ENCODE assay signal across 10 cellular contexts in genomic region chr16:85673529-85674417, GRCh38. TPM values are rescaled to one million over a fixed set of nuclear protein-coding genes. Genes with fewer than 3 reads are reported as not detected.
DNase-seq lines count a peak whose midpoint lies in the region; ATAC-seq, FAIRE-seq and TF ChIP-seq lines count a peak whose summit lies in the region.
"Had no signal": no experiment of that assay in that cellular context is flagged by ENCODE, and none has a peak within 500 bp of the region (broad histone marks: within the 10 kb centered on the region; RNA-seq: fewer than 3 reads in every experiment).

No MANE protein-coding gene starts in this region.

- no peak for FAIRE-seq in D721Med (lab: Jason Lieb, UNC)

- DNase-seq in Caco-2: no peak
- peak; percentile 39 for DNase-seq in NCI-H345 treated with DMSO at 0.1 percent for 48 hours (lab: John Stamatoyannopoulos, UW; ENCODE audit: unreplicated experiment)
- peak; percentile 30 for DNase-seq in non-pigmented ciliary epithelial cell (ENCODE audit: low read depth)
- DNase-seq in activated naive CD4-positive, alpha-beta T cell (lab: John Stamatoyannopoulos, UW): no peak
- DNase-seq in effector CD8-positive, alpha-beta T cell (lab: John Stamatoyannopoulos, UW): no peak
- no peak for DNase-seq in D721Med (ENCODE audit: insufficient read length, low spot score)
- DNase-seq: activated gamma-delta T cell, PC-9 had no signal

- POLR2A ChIA-PET in Caco-2 (lab: Charles Lee): no interaction called here

- H3K27ac Mint-ChIP-seq in Caco-2 (ENCODE audit: unreplicated experiment): peak overlapping the region; percentile 5

- H3K27me3 Mint-ChIP-seq in Caco-2 (ENCODE audit: insufficient read depth, unreplicated experiment): no peaks in the 10 kb centered on the region

- H3K9me3 Mint-ChIP-seq in Caco-2 (ENCODE audit: unreplicated experiment): no peaks in the 10 kb centered on the region

- H3K36me3 Mint-ChIP-seq in Caco-2 (ENCODE audit: insufficient read depth, unreplicated experiment): peaks cover 96% of the 10 kb centered on the region

- no peaks in the 10 kb centered on the region for H3K9me3 ChIP-seq in Caco-2

- no peaks in the 10 kb centered on the region for H3K27me3 ChIP-seq in Caco-2 (replicated peaks; ENCODE audit: control insufficient read depth, insufficient read depth, low read length)

- no peaks in the 10 kb centered on the region for H3K4me1 Mint-ChIP-seq in Caco-2 (ENCODE audit: low read depth, unreplicated experiment)

- TF ChIP-seq CTCF in Caco-2 (IDR thresholded peaks at IDR 0.05; ENCODE audit: insufficient read depth in 1 of 2, low read depth in 1 of 2, low read length in 1 of 2, severe bottlenecking in 1 of 2, unreplicated experiment in 1 of 2) (no peak), D721Med (IDR thresholded peaks at IDR 0.05; ENCODE audit: insufficient read depth, missing control alignments) (no peak)

- no peak overlapping the region for H3K4me3 ChIP-seq in Caco-2 (ENCODE audit: low read depth, low read length)
- H3K4me3 ChIP-seq: PC-9 had no signal

- CTCF ChIA-PET in Caco-2 (lab: Charles Lee): interaction anchor here (0.9 to 3.7 kb wide), 2 partner anchors 12 to 44 kb away, joined by 4 to 36 read pairs; no protein-coding TSS in a partner anchor

- intact Hi-C loops in Caco-2 (cut with micrococcal nuclease; ENCODE audit: unreplicated experiment): no loop called here

- no TSS peak for BruUV-seq in Caco-2 (replicated peaks; lab: Mats Ljungman, UMichigan)

- H3K4me3 Mint-ChIP-seq in Caco-2 (ENCODE audit: unreplicated experiment): peak overlapping the region; percentile 23

- ATAC-seq in esophagus mucosa (peak; percentile 34), HG03378 (IDR thresholded peaks at IDR 0.05; ENCODE audit: unreplicated experiment) (no peak)

- H3K36me3 ChIP-seq in Caco-2 (ENCODE audit: control insufficient read depth, insufficient read depth, low read length): peaks cover 23% of the 10 kb centered on the region

- peaks cover 7% of the 10 kb centered on the region; the same call in 1 of the 2 replicates for H3K4me1 ChIP-seq in Caco-2

RNA-seq across cellular contexts. Expression of gene GINS2, which starts 15.0 kb away (rescaled TPM):
- 52.5 and 62.9 TPM in 2 replicates for total RNA-seq in Caco-2 (2022)
- total RNA-seq in esophagus mucosa: 10.9 TPM

Comparison
In these comparisons a context has a peak if more than half of its experiments do, and no peak if none do; other contexts are left out.
1. DNase-seq: peak in NCI-H345 treated with DMSO at 0.1 percent for 48 hours (single experiment) and non-pigmented ciliary epithelial cell (single experiment); none in Caco-2 (0 of 2), activated naive CD4-positive, alpha-beta T cell (0 of 4), effector CD8-positive, alpha-beta T cell (single experiment) and D721Med (single experiment).